26 cellular contexts compared by ENCODE assay signal in genomic region chr6:154440022-154440421, GRCh38.
"Had no signal": no experiment of that assay in that cellular context is flagged by ENCODE, and none has a peak within 500 bp of the region (broad histone marks: within the 10 kb centered on the region; RNA-seq: fewer than 3 reads in every experiment).

No MANE protein-coding gene starts in this region.

- H3K9me3 ChIP-seq: adrenal gland, colonic mucosa, spleen, thoracic aorta, vagina had no signal

- H3K36me3 Mint-ChIP-seq: activated naive CD8-positive, alpha-beta T cell; immature natural killer cell; naive thymus-derived CD4-positive, alpha-beta T cell; T-cell had no signal

- H3K27ac Mint-ChIP-seq: activated B cell treated with CpG ODN at 0.5 μM for 24 hours; activated CD4-positive, alpha-beta T cell treated with anti-CD3 and anti-CD28 coated beads for 36 hours; activated naive CD8-positive, alpha-beta T cell; activated T-cell treated with anti-CD3 and anti-CD28 coated beads, Interleukin-2, amount 50 U/mL, for 24 hours; activated T-helper 17 cell treated with anti-CD3 and anti-CD28 coated beads, Interleukin-2, amount 50 U/mL, for 72 hours; immature natural killer cell; naive thymus-derived CD4-positive, alpha-beta T cell; T-cell; T-helper 2 cell treated with Interferon-gamma antibody and Interleukin-4, amounts not matched to agents 5 μg/mL and 100 μg/mL, for 36 hours; type B pancreatic cell had no signal

- DNase-seq: activated B cell treated with CpG ODN at 0.5 μM for 24 hours; activated CD4-positive, alpha-beta T cell treated with anti-CD3 and anti-CD28 coated beads for 36 hours; activated CD4-positive, alpha-beta T cell treated with anti-CD3 and anti-CD28 coated beads, Interleukin-2, amount 50 U/mL, for 4 hours; activated CD8-positive, alpha-beta memory T cell treated with anti-CD3 and anti-CD28 coated beads for 24 hours; activated CD8-positive, alpha-beta memory T cell treated with anti-CD3 and anti-CD28 coated beads, Interleukin-2, amount 50 U/mL, for 4 hours; activated naive CD4-positive, alpha-beta T cell; activated T-cell treated with anti-CD3 and anti-CD28 coated beads, Interleukin-2, amount 50 U/mL, for 24 hours; adrenal gland; colonic mucosa; effector CD4-positive, alpha-beta T cell; foreskin keratinocyte; immature natural killer cell; kidney glomerular epithelial cell; mesendoderm; naive thymus-derived CD4-positive, alpha-beta T cell; retina; spleen; stimulated activated CD4-positive, alpha-beta T cell treated with anti-CD3 and anti-CD28 coated beads, Interleukin-4, amount 100 ng/mL, for 1 hour; stimulated activated naive CD4-positive, alpha-beta T cell; T-cell had no signal

- H3K4me1 Mint-ChIP-seq: activated B cell treated with CpG ODN at 0.5 μM for 24 hours; activated T-helper 17 cell treated with anti-CD3 and anti-CD28 coated beads, Interleukin-2, amount 50 U/mL, for 72 hours; immature natural killer cell; T-cell had no signal

- H3K27me3 Mint-ChIP-seq: activated naive CD8-positive, alpha-beta T cell; type B pancreatic cell had no signal

- H3K9me3 Mint-ChIP-seq: activated B cell treated with CpG ODN at 0.5 μM for 24 hours; activated T-cell treated with anti-CD3 and anti-CD28 coated beads, Interleukin-2, amount 50 U/mL, for 24 hours; activated T-helper 17 cell treated with anti-CD3 and anti-CD28 coated beads, Interleukin-2, amount 50 U/mL, for 72 hours; immature natural killer cell; naive thymus-derived CD4-positive, alpha-beta T cell; T-cell; T-helper 2 cell treated with Interferon-gamma antibody and Interleukin-4, amounts not matched to agents 5 μg/mL and 100 μg/mL, for 36 hours; type B pancreatic cell had no signal

- H3K4me3 Mint-ChIP-seq: activated B cell treated with CpG ODN at 0.5 μM for 24 hours; activated CD4-positive, alpha-beta T cell treated with anti-CD3 and anti-CD28 coated beads for 36 hours; activated naive CD8-positive, alpha-beta T cell; activated T-cell treated with anti-CD3 and anti-CD28 coated beads, Interleukin-2, amount 50 U/mL, for 24 hours; activated T-helper 17 cell treated with anti-CD3 and anti-CD28 coated beads, Interleukin-2, amount 50 U/mL, for 72 hours; immature natural killer cell; naive thymus-derived CD4-positive, alpha-beta T cell; T-cell; T-helper 2 cell treated with Interferon-gamma antibody and Interleukin-4, amounts not matched to agents 5 μg/mL and 100 μg/mL, for 36 hours; type B pancreatic cell had no signal

- H3K4me3 ChIP-seq: adrenal gland, colonic mucosa, spleen, thoracic aorta, vagina had no signal

- ATAC-seq: activated CD4-positive, alpha-beta T cell treated with anti-CD3 and anti-CD28 coated beads for 36 hours; activated T-helper 17 cell treated with anti-CD3 and anti-CD28 coated beads, Interleukin-2, amount 50 U/mL, for 72 hours; foreskin keratinocyte; naive thymus-derived CD4-positive, alpha-beta T cell; T-cell had no signal

- H3K4me1 ChIP-seq: adrenal gland, colonic mucosa, foreskin keratinocyte, vagina had no signal

- H3K36me3 ChIP-seq: adrenal gland, colonic mucosa, thoracic aorta, vagina had no signal
